Comparison of ENCODE assay signal across 2 cellular contexts in the genomic region with DNA sequence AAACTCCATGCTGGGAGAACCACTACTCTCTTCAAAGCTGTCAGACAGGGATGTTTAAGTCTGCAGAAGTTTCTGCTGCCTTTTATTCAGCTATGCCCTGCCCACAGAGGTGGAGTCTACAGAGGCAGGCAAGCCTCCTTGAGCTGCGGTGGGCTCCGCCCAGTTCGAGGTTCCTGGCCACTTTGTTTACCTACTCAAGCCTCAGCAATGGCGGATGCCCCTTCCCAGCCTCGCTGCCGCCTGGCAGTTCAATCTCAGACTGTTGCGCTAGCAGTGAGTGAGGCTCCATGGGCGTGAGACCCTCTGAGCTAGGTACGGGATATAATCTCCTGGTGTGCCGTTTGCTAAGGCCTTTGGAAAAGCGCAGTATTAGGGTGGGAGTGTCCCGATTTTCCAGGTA. TPM values are rescaled to one million over a fixed set of nuclear protein-coding genes. Genes with fewer than 3 reads are reported as not detected.
"Had no signal": no experiment of that assay in that cellular context is flagged by ENCODE, and none has a peak within 500 bp of the region (broad histone marks: within the 10 kb centered on the region; RNA-seq: fewer than 3 reads in every experiment).

No MANE protein-coding gene starts in this region.

RNA-seq across cellular contexts. Expression of a gene that starts 10.5 kb away (rescaled TPM):
- total RNA-seq: naive thymus-derived CD8-positive, alpha-beta T cell; pulmonary artery endothelial cell had no signal
